15 cellular contexts compared by ENCODE assay signal in the genomic region with DNA sequence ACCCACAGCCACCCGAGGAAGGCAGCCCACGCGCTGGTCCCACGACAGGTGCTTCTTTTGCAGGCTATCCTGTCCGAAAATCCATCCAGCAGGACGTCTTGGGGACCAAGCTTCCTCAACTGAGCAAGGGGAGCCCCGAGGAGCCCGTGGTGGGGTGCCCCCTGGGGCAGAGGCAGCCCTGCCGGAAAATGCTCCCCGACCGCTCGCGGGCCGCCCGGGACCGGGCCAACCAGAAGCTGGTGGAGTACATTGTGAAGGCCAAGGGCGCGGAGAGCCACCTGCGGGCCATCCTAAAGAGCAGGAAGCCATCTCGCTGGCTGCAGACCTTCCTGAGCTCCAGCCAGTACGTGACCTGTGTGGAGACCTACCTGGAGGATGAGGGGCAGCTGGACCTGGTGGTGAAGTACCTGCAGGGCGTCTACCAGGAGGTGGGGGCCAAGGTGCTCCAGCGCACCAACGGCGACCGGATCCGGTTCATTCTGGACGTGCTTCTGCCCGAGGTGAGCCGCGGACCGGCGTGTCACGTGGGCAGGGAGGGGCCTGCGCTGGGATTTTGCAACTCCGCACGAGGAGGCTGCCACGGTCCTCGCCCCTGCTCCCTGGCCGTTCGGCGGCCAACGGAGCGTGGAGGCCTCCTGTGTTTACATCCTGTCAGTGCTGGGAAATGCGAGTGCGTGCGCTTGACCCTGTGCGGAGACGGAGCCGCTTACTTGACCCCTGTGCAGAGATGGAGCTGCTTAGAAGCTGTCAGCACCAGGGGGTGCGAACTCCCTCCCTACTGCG. TPM values are rescaled to one million over a fixed set of nuclear protein-coding genes. Genes with fewer than 3 reads are reported as not detected.
A peak's percentile ranks its signal among the peaks of the same experiment; 100 is the strongest.
DNase-seq lines count a peak whose midpoint lies in the region; ATAC-seq and TF ChIP-seq lines count a peak whose summit lies in the region.
"Had no signal": no experiment of that assay in that cellular context is flagged by ENCODE, and none has a peak within 500 bp of the region (broad histone marks: within the 10 kb centered on the region; RNA-seq: fewer than 3 reads in every experiment).

No MANE protein-coding gene starts in this region.

- H3K14ac ChIP-seq in neuronal stem cell (ENCODE audit: low read length) = no peak overlapping the region

- H3K9ac ChIP-seq in BLaER1 (peak overlapping the region; percentile 56), neuronal stem cell (ENCODE audit: low read depth, low read length, poor library complexity) (peak overlapping the region; percentile 21)

- H2AK5ac ChIP-seq in neuronal stem cell (ENCODE audit: low read depth, low read length) = no peak overlapping the region

- H3K18ac ChIP-seq in neuronal stem cell (ENCODE audit: low read length) = no peak overlapping the region

- intact Hi-C loops in head of caudate nucleus (cut with DNase I) = no loop called here

- peak overlapping the region; percentile 53 for H2BK5ac ChIP-seq in neuronal stem cell (ENCODE audit: low read length)

- no peak overlapping the region for H3K4ac ChIP-seq in neuronal stem cell (ENCODE audit: low read length)

- H3K4me1 ChIP-seq in BLaER1 = peaks cover 68% of the 10 kb centered on the region
- H3K4me1 ChIP-seq in neuronal stem cell (ENCODE audit: control insufficient read depth in 2 of 2, insufficient read depth in 1 of 2, low read depth in 1 of 2, low read length in 2 of 2) = peaks cover 0 to 5% of the 10 kb centered on the region in 2 donors

- H3K79me1 ChIP-seq in neuronal stem cell (ENCODE audit: low read depth, low read length) = peaks cover 11% of the 10 kb centered on the region

- H3K27me3 ChIP-seq in BLaER1 = no peaks in the 10 kb centered on the region
- H3K27me3 ChIP-seq in neuronal stem cell (ENCODE audit: control insufficient read depth in 3 of 3, insufficient read depth in 3 of 3, low read depth in 1 of 3, low read length in 3 of 3) = no peaks in the 10 kb centered on the region

- no peaks in the 10 kb centered on the region for H4K20me1 ChIP-seq in BLaER1

- peak overlapping the region; percentile 25 for H3K23ac ChIP-seq in neuronal stem cell (ENCODE audit: low read depth, low read length, poor library complexity)

- H3K9me3 ChIP-seq in BLaER1 (no peaks in the 10 kb centered on the region), neuronal stem cell (replicated peaks in 1 of 2; ENCODE audit: control insufficient read depth in 2 of 2, insufficient read depth in 1 of 2, low read depth in 1 of 2, low read length in 2 of 2) (peaks cover 0 to 2% of the 10 kb centered on the region in 2 donors)

- DNase-seq in DMS79 treated with DMSO at 0.1 percent for 48 hours (lab: John Stamatoyannopoulos, UW) (peak; percentile 30), coronary artery (ENCODE audit: low spot score) (peak; percentile 66), neuronal stem cell (ENCODE audit: low spot score) (no peak), head of caudate nucleus (no peak), cerebellar cortex (ENCODE audit: low spot score) (no peak)
- DNase-seq: CD4-positive, alpha-beta memory T cell; EL; H7; NCI-H146; NCI-H2081 treated with DMSO at 0.1 percent for 48 hours; NCI-H345; SHP77 treated with DMSO at 0.1 percent for 48 hours had no signal

- no peak overlapping the region for H4K8ac ChIP-seq in neuronal stem cell (ENCODE audit: low read depth, low read length)

- no CpG with 5 or more reads among the region's 52 CpGs for WGBS in neuronal stem cell (ENCODE audit: extremely low coverage in 2 of 2, insufficient read length in 2 of 2, insufficient replicate concordance in 1 of 2), 2 donors

- H2BK15ac ChIP-seq in neuronal stem cell (ENCODE audit: low read length) = no peak overlapping the region

- no peak overlapping the region for H2AFZ ChIP-seq in neuronal stem cell (ENCODE audit: low read length)

- H3K4me2 ChIP-seq in BLaER1 (peak overlapping the region; percentile 99), neuronal stem cell (ENCODE audit: insufficient read depth, low read length, poor library complexity, severe bottlenecking) (no peak overlapping the region)

- TF ChIP-seq CTCF in coronary artery (IDR thresholded peaks at IDR 0.05) = no peak

- ATAC-seq in GM18498 (IDR thresholded peaks at IDR 0.05; ENCODE audit: unreplicated experiment) (no peak), HG03521 (IDR thresholded peaks at IDR 0.05; ENCODE audit: unreplicated experiment) (no peak)

- peak overlapping the region; percentile 52; the same call in 1 of the 2 replicates for H3K4me3 ChIP-seq in BLaER1
- H3K4me3 ChIP-seq in coronary artery = no peak overlapping the region
- no peak overlapping the region for H3K4me3 ChIP-seq in neuronal stem cell (ENCODE audit: low read length in 2 of 2)

- no peak overlapping the region for H2BK12ac ChIP-seq in neuronal stem cell (ENCODE audit: low read length)

- peaks cover 55% of the 10 kb centered on the region for H3K36me3 ChIP-seq in BLaER1
- peaks cover 60 to 88% of the 10 kb centered on the region in 2 donors for H3K36me3 ChIP-seq in neuronal stem cell (replicated peaks in 1 of 2; ENCODE audit: control insufficient read depth in 2 of 2, insufficient read depth in 2 of 2, low read length in 2 of 2)

- H3K27ac ChIP-seq in BLaER1 = peak overlapping the region; percentile 66
- H3K27ac ChIP-seq in coronary artery = no peak overlapping the region
- H3K27ac ChIP-seq in neuronal stem cell (replicated peaks; ENCODE audit: low read length) = no peak overlapping the region

- no peak overlapping the region for H4K91ac ChIP-seq in neuronal stem cell (ENCODE audit: low read depth, low read length, poor library complexity)

- peak overlapping the region; percentile 81 for H2BK120ac ChIP-seq in neuronal stem cell (ENCODE audit: low read depth, low read length)

RNA-seq across cellular contexts. Expression of gene NDUFS7, which starts 12.9 kb away (rescaled TPM):
- polyA plus RNA-seq in neuronal stem cell (2013, experiment 1 of 2) = 61.9 TPM
- polyA plus RNA-seq in neuronal stem cell (2013, experiment 2 of 2) = 60.2 TPM

RNA-seq across cellular contexts. Expression of gene GAMT, which starts 30.6 kb away (rescaled TPM):
- 41.6 TPM for polyA plus RNA-seq in neuronal stem cell (2013, experiment 1 of 2)
- 42.6 TPM for polyA plus RNA-seq in neuronal stem cell (2013, experiment 2 of 2)

RNA-seq across cellular contexts. Expression of gene DAZAP1, which starts 36.6 kb away (rescaled TPM):
- polyA plus RNA-seq in neuronal stem cell (2013, experiment 1 of 2) = 124 TPM
- 126 TPM for polyA plus RNA-seq in neuronal stem cell (2013, experiment 2 of 2)

Comparison
In these comparisons a context has a peak if more than half of its experiments do, and no peak if none do; other contexts are left out.
1. DNase-seq: peak in DMS79 treated with DMSO at 0.1 percent for 48 hours (single experiment) and coronary artery (single experiment); none in neuronal stem cell (single experiment), head of caudate nucleus (0 of 42) and cerebellar cortex (single experiment).